ENCODE assay signal across 8 cellular contexts in genomic region chr17:16202554-16203500, GRCh38. TPM values are rescaled to one million over a fixed set of nuclear protein-coding genes. Genes with fewer than 3 reads are reported as not detected.
DNase-seq lines count a peak whose midpoint lies in the region; ATAC-seq, FAIRE-seq and TF ChIP-seq lines count a peak whose summit lies in the region.
"Not testable (repeated sequence)": the region's sequence is repeated elsewhere in the genome, so short reads cannot be mapped to it uniquely, and the experiment has no call there.

No MANE protein-coding gene starts in this region.

- not testable (repeated sequence) for H3K9me3 ChIP-seq in GM23248 (ENCODE audit: low read depth); mucosa of rectum (ENCODE audit: control insufficient read depth in 2 of 2, low read length in 2 of 2); small intestine (ENCODE audit: control insufficient read depth, low read depth)

- H2AFZ ChIP-seq in GM23248, result peak overlapping the region; percentile 35

- peaks cover 17% of the 10 kb centered on the region for H3K4me1 ChIP-seq in GM23248 (ENCODE audit: insufficient read depth)
- peaks cover 16 to 20% of the 10 kb centered on the region in 2 donors for H3K4me1 ChIP-seq in mucosa of rectum (ENCODE audit: control insufficient read depth in 2 of 2, insufficient read depth in 2 of 2, low read length in 2 of 2)
- H3K4me1 ChIP-seq in small intestine (ENCODE audit: control insufficient read depth in 2 of 2, insufficient read depth in 1 of 2, low read depth in 1 of 2, low read length in 1 of 2), result not testable (repeated sequence)

- peaks cover 100% of the 10 kb centered on the region for H3K79me2 ChIP-seq in GM23248 (ENCODE audit: insufficient read depth)

- FAIRE-seq in small intestine (lab: Jason Lieb, UNC), result not testable (repeated sequence)

- H3K36me3 Mint-ChIP-seq in T-helper 2 cell treated with Interferon-gamma antibody and Interleukin-4, amounts not matched to agents 5 μg/mL and 100 μg/mL, for 36 hours (ENCODE audit: low read depth); activated naive CD8-positive, alpha-beta T cell treated with anti-CD3 and anti-CD28 coated beads, Interleukin-2, amount 50 U/mL, for 24 hours (ENCODE audit: low read depth); effector memory CD8-positive, alpha-beta T cell (ENCODE audit: insufficient read depth): not testable (repeated sequence)

- not testable (repeated sequence) for H3K9me2 ChIP-seq in GM23248 (ENCODE audit: insufficient read depth)

- peak overlapping the region; percentile 0 for H3K27ac Mint-ChIP-seq in T-helper 2 cell treated with Interferon-gamma antibody and Interleukin-4, amounts not matched to agents 5 μg/mL and 100 μg/mL, for 36 hours
- peak overlapping the region; percentile 60 for H3K27ac Mint-ChIP-seq in activated naive CD8-positive, alpha-beta T cell treated with anti-CD3 and anti-CD28 coated beads, Interleukin-2, amount 50 U/mL, for 24 hours
- peak overlapping the region; percentile 7 to 82 for H3K27ac Mint-ChIP-seq in effector memory CD8-positive, alpha-beta T cell

- not testable (repeated sequence) for ATAC-seq in activated naive CD8-positive, alpha-beta T cell treated with anti-CD3 and anti-CD28 coated beads, Interleukin-2, amount 50 U/mL, for 24 hours; effector memory CD8-positive, alpha-beta T cell (replicated peaks)
- peak; percentile 26 for ATAC-seq in left ventricle myocardium superior

- H3K4me3 ChIP-seq in GM23248 (0 out of 2 replicates have a peak overlapping the region, but pooled peaks have one; percentile 10), mucosa of rectum (ENCODE audit: low read length in 2 of 2) (peak overlapping the region in 1 of 2 donors; percentile 33), small intestine (ENCODE audit: low read depth in 1 of 2, low read length in 2 of 2) (peak overlapping the region in 1 of 2 donors; percentile 4)

- not testable (repeated sequence) for H3K4me3 Mint-ChIP-seq in T-helper 2 cell treated with Interferon-gamma antibody and Interleukin-4, amounts not matched to agents 5 μg/mL and 100 μg/mL, for 36 hours; activated naive CD8-positive, alpha-beta T cell treated with anti-CD3 and anti-CD28 coated beads, Interleukin-2, amount 50 U/mL, for 24 hours
- H3K4me3 Mint-ChIP-seq in effector memory CD8-positive, alpha-beta T cell, result peak overlapping the region in 1 of 2 donors; percentile 26

- peaks cover 29% of the 10 kb centered on the region for H3K4me1 Mint-ChIP-seq in T-helper 2 cell treated with Interferon-gamma antibody and Interleukin-4, amounts not matched to agents 5 μg/mL and 100 μg/mL, for 36 hours (ENCODE audit: low read depth)
- peaks cover 80% of the 10 kb centered on the region for H3K4me1 Mint-ChIP-seq in activated naive CD8-positive, alpha-beta T cell treated with anti-CD3 and anti-CD28 coated beads, Interleukin-2, amount 50 U/mL, for 24 hours
- H3K4me1 Mint-ChIP-seq in effector memory CD8-positive, alpha-beta T cell (ENCODE audit: low read depth in 2 of 2), result peaks cover 35 to 70% of the 10 kb centered on the region in 2 donors

- WGBS in GM23248 (ENCODE audit: low coverage in 1 of 2, low lambda C conversion rate in 2 of 2, missing lambda C conversion rate in 2 of 2), 2 experiments, result 34 to 39% methylated on average over 5 of the region's 5 CpGs
- WGBS in small intestine, 3 donors, result 18 to 39% (median 29%) methylated on average over 5 of the region's 5 CpGs

- H4K20me1 ChIP-seq in GM23248 (ENCODE audit: insufficient read depth), result not testable (repeated sequence)

- H3K9ac ChIP-seq in GM23248 (peak overlapping the region; percentile 52), mucosa of rectum (ENCODE audit: low read depth in 1 of 2, low read length in 2 of 2) (peak overlapping the region in 1 of 2 donors; percentile 43)

- intact Hi-C loops in left ventricle myocardium superior (cut with micrococcal nuclease), result not testable (repeated sequence)

- not testable (repeated sequence) for H3K27me3 Mint-ChIP-seq in T-helper 2 cell treated with Interferon-gamma antibody and Interleukin-4, amounts not matched to agents 5 μg/mL and 100 μg/mL, for 36 hours (ENCODE audit: low read depth); activated naive CD8-positive, alpha-beta T cell treated with anti-CD3 and anti-CD28 coated beads, Interleukin-2, amount 50 U/mL, for 24 hours; effector memory CD8-positive, alpha-beta T cell

- H3K27ac ChIP-seq in 22Rv1, result peak overlapping the region; percentile 70
- peak overlapping the region; percentile 66 for H3K27ac ChIP-seq in GM23248
- peak overlapping the region; percentile 61 to 68 for H3K27ac ChIP-seq in mucosa of rectum (ENCODE audit: low read depth in 2 of 2, low read length in 2 of 2)
- H3K27ac ChIP-seq in small intestine (ENCODE audit: low read depth in 1 of 2, low read length in 1 of 2), result peak overlapping the region; percentile 64 to 76

- not testable (repeated sequence) for TF ChIP-seq CTCF in 22Rv1 (IDR thresholded peaks at IDR 0.05)

- not testable (repeated sequence) for H3K27me3 ChIP-seq in GM23248 (replicated peaks; ENCODE audit: insufficient read depth); mucosa of rectum (ENCODE audit: control insufficient read depth in 2 of 2, insufficient read depth in 2 of 2, low read length in 2 of 2); small intestine (ENCODE audit: control insufficient read depth in 2 of 2, insufficient read depth in 2 of 2, low read length in 2 of 2)

- H3F3A ChIP-seq in GM23248 (ENCODE audit: insufficient read depth), result not testable (repeated sequence)

- H3K36me3 ChIP-seq in GM23248 (ENCODE audit: low read depth); mucosa of rectum (ENCODE audit: control insufficient read depth in 2 of 2, insufficient read depth in 2 of 2, low read length in 2 of 2); small intestine (ENCODE audit: control insufficient read depth in 2 of 2, insufficient read depth in 2 of 2, low read length in 2 of 2): not testable (repeated sequence)

- peak; percentile 43 for DNase-seq in GM23248
- DNase-seq in T-helper 2 cell treated with Interferon-gamma antibody and Interleukin-4, amounts not matched to agents 5 μg/mL and 100 μg/mL, for 36 hours (ENCODE audit: low spot score); activated naive CD8-positive, alpha-beta T cell treated with anti-CD3 and anti-CD28 coated beads, Interleukin-2, amount 50 U/mL, for 24 hours; effector memory CD8-positive, alpha-beta T cell; left ventricle myocardium superior: not testable (repeated sequence)
- DNase-seq in small intestine, result peak; percentile 62

- H3K4me2 ChIP-seq in GM23248 (ENCODE audit: unreplicated experiment), result peak overlapping the region; percentile 26

- not testable (repeated sequence) for H3K9me3 Mint-ChIP-seq in T-helper 2 cell treated with Interferon-gamma antibody and Interleukin-4, amounts not matched to agents 5 μg/mL and 100 μg/mL, for 36 hours; activated naive CD8-positive, alpha-beta T cell treated with anti-CD3 and anti-CD28 coated beads, Interleukin-2, amount 50 U/mL, for 24 hours; effector memory CD8-positive, alpha-beta T cell

- in situ Hi-C loops in GM23248 (cut with MboI), result not testable (repeated sequence)

RNA-seq across cellular contexts. Expression of gene NCOR1, which starts 12.5 kb away (rescaled TPM):
- total RNA-seq in GM23248 (2014; rRNA removed; shearing (Covaris generic)), result 50.6 and 78.9 TPM in 2 replicates
- 84.9 and 95.7 TPM in 2 replicates for polyA plus RNA-seq in GM23248 (2016; fragmentation: Nextera tagmentation; extraction: Ambion mirVana)
- 62.5 TPM for total RNA-seq in left ventricle myocardium superior
- polyA plus RNA-seq in small intestine, result 100 to 1,000 TPM in 2 of 3 donors, 10 to 100 TPM in 1; 69.3 to 227 (median 191) TPM

RNA-seq across cellular contexts. Expression of gene PIGL, which starts 14.2 kb away (rescaled TPM):
- 10.9 and 12.6 TPM in 2 replicates for total RNA-seq in GM23248 (2014; rRNA removed; shearing (Covaris generic))
- polyA plus RNA-seq in GM23248 (2016; fragmentation: Nextera tagmentation; extraction: Ambion mirVana) (13.3 and 15.4 TPM in 2 replicates), small intestine (10 to 100 TPM; 19.0 to 30.2 (median 21.6) TPM)
- total RNA-seq in left ventricle myocardium superior, result 6.3 TPM

Comparison
In these comparisons a context has a peak if more than half of its experiments do, and no peak if none do; other contexts are left out.
1. H3K27ac Mint-ChIP-seq: peak in every context shown above with its lines; median percentile 60 in activated naive CD8-positive, alpha-beta T cell treated with anti-CD3 and anti-CD28 coated beads, Interleukin-2, amount 50 U/mL, for 24 hours; 44 in effector memory CD8-positive, alpha-beta T cell; 0 in T-helper 2 cell treated with Interferon-gamma antibody and Interleukin-4, amounts not matched to agents 5 μg/mL and 100 μg/mL, for 36 hours.